8 cellular contexts compared by ENCODE assay signal in genomic region chr11:124800226-124800929, GRCh38. TPM values are rescaled to one million over a fixed set of nuclear protein-coding genes. Genes with fewer than 3 reads are reported as not detected.
DNase-seq lines count a peak whose midpoint lies in the region; ATAC-seq lines count a peak whose summit lies in the region.

MSANTD2 (minus strand) TSS chr11:124800406; CDS start chr11:124800380, 26 bp downstream.

- ATAC-seq in GM18517 (IDR thresholded peaks at IDR 0.05; ENCODE audit: unreplicated experiment) (peak; percentile 82), HG03025 (IDR thresholded peaks at IDR 0.05; ENCODE audit: low FRiP score, unreplicated experiment) (peak; percentile 93)

- peak; percentile 55 for DNase-seq in A172 (ENCODE audit: low spot score)
- DNase-seq in NCI-H2196 (lab: John Stamatoyannopoulos, UW; ENCODE audit: unreplicated experiment): peak; percentile 71
- peak; percentile 49 to 76 (median 62) for DNase-seq in activated CD4-positive, CD25-positive, alpha-beta regulatory T cell (lab: John Stamatoyannopoulos, UW)
- DNase-seq in central memory CD4-positive, alpha-beta T cell: peak; percentile 75
- peak; percentile 91 for DNase-seq in islet precursor cell
- peak; percentile 49 to 75 (median 65) for DNase-seq in stimulated activated CD4-positive, alpha-beta T cell treated with anti-CD3 and anti-CD28 coated beads, Interleukin-12 subunit alpha, Interleukin-12 subunit beta, amount 100 ng/mL, for 48 hours (ENCODE audit: low read depth in 2 of 3, low spot score in 1 of 3)

RNA-seq across cellular contexts. Expression of gene MSANTD2, which starts in this region (rescaled TPM):
- 6.7 and 9.6 TPM in 2 replicates for total RNA-seq in A172 (2014; rRNA removed; shearing (Covaris generic))

Comparison
In these comparisons a context has a peak if more than half of its experiments do, and no peak if none do; other contexts are left out.
1. Peak in every context shown above with its lines: DNase-seq and ATAC-seq.